Comparison of ENCODE assay signal across 1 cellular context in the genomic region with DNA sequence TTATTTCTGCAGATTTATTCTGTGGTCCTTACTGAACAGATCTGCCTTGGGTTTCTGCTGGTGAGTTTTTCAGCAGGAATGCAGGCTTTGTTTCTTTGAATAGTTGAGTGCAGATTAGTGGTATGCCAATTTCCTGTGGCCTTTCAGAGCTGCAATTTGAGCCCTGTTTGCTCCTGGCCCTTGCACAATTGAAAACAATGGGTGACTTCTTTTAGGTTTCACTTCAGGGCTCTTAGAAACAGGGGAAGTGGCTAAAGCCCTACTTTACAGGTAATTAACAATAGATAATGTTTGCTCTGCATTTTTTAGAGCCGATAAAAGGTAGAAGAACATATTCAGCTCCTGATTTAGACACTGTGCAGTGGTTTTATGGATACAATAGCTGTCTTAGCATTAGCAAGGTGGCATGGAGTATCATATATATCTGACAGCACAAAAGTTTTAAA.
A peak's percentile ranks its signal among the peaks of the same experiment; 100 is the strongest.
TF ChIP-seq lines count a peak whose summit lies in the region.

No MANE protein-coding gene starts in this region.

TF ChIP-seq in GM12878, 131 proteins besides CTCF, POLR2A, EP300 and RAD21 (continued from another document):
- no peak for TF ChIP-seq IRF3 (IDR thresholded peaks at IDR 0.05)
- no peak for TF ChIP-seq JUND (IDR thresholded peaks at IDR 0.05; ENCODE audit: low read depth, low read length)
- peak; percentile 62 to 70; a peak in 3 of 4 replicates for TF ChIP-seq IKZF2 (IDR thresholded peaks at IDR 0.05)
- TF ChIP-seq EED (IDR thresholded peaks at IDR 0.05; ENCODE audit: low read depth) = no peak
- TF ChIP-seq CEBPZ (IDR thresholded peaks at IDR 0.05; ENCODE audit: low read depth, low read length) = no peak
- no peak for TF ChIP-seq NFIC (IDR thresholded peaks at IDR 0.05; ENCODE audit: low read depth, low read length)
- TF ChIP-seq, protein P1, sequence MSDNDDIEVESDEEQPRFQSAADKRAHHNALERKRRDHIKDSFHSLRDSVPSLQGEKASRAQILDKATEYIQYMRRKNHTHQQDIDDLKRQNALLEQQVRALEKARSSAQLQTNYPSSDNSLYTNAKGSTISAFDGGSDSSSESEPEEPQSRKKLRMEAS (IDR thresholded peaks at IDR 0.05; ENCODE audit: low read depth, low read length) = no peak
- no peak for TF ChIP-seq RELB (IDR thresholded peaks at IDR 0.05; ENCODE audit: low read depth)
- no peak for TF ChIP-seq ZBTB11 (CRISPR knock-in tag; IDR thresholded peaks at IDR 0.05)
- no peak for TF ChIP-seq ZNF207 (IDR thresholded peaks at IDR 0.05; ENCODE audit: borderline replicate concordance)
- no peak for TF ChIP-seq ATF3 (IDR thresholded peaks at IDR 0.05; ENCODE audit: borderline replicate concordance, extremely low read depth, low read depth, low read length)
- TF ChIP-seq WRNIP1 (IDR thresholded peaks at IDR 0.05; ENCODE audit: borderline replicate concordance, low read depth, low read length) = no peak
- TF ChIP-seq IKZF1 (conservative IDR thresholded peaks at IDR 0.05) = peak; percentile 44
- TF ChIP-seq SPI1 (IDR thresholded peaks at IDR 0.05; ENCODE audit: borderline replicate concordance, insufficient read depth, low read depth, low read length) = peak; percentile 54; the same call in 1 of the 2 replicates
- no peak for TF ChIP-seq EGR1 (IDR thresholded peaks at IDR 0.05; ENCODE audit: borderline replicate concordance in 1 of 2, low read depth in 2 of 2, low read length in 2 of 2)
- TF ChIP-seq LARP7 (IDR thresholded peaks at IDR 0.05) = no peak
- no peak for TF ChIP-seq ZZZ3 (IDR thresholded peaks at IDR 0.05; ENCODE audit: control insufficient read depth, insufficient read length, low read depth)
- TF ChIP-seq JUNB (IDR thresholded peaks at IDR 0.05) = no peak
- TF ChIP-seq NBN (IDR thresholded peaks at IDR 0.05) = no peak
- peak; percentile 16 for TF ChIP-seq MEF2B (IDR thresholded peaks at IDR 0.05; ENCODE audit: partially characterized antibody, poor library complexity, severe bottlenecking)
- no peak for TF ChIP-seq SUPT20H (IDR thresholded peaks at IDR 0.05; ENCODE audit: borderline replicate concordance, control insufficient read depth, low read depth, low read length)
- no peak for TF ChIP-seq CBX3 (IDR thresholded peaks at IDR 0.05; ENCODE audit: borderline replicate concordance, low read depth)
- no peak for TF ChIP-seq TCF12 (IDR thresholded peaks at IDR 0.05; ENCODE audit: low read depth, low read length)
- TF ChIP-seq BRCA1 (IDR thresholded peaks at IDR 0.05; ENCODE audit: low read depth, low read length) = no peak
- no peak for TF ChIP-seq HDAC2 (IDR thresholded peaks at IDR 0.05)
- TF ChIP-seq MTA2 (IDR thresholded peaks at IDR 0.05; ENCODE audit: low read depth) = peak; percentile 80
- TF ChIP-seq E2F8 (IDR thresholded peaks at IDR 0.05; ENCODE audit: low read depth, partially characterized antibody) = no peak
- no peak for TF ChIP-seq STAT1 (conservative IDR thresholded peaks at IDR 0.05)
- no peak for TF ChIP-seq CREB1 (IDR thresholded peaks at IDR 0.05; ENCODE audit: low read depth)
- no peak for TF ChIP-seq RB1 (IDR thresholded peaks at IDR 0.05; ENCODE audit: borderline replicate concordance)
- no peak for TF ChIP-seq TBL1XR1 (IDR thresholded peaks at IDR 0.05; ENCODE audit: low read depth, low read length)
- no peak for TF ChIP-seq MXI1 (IDR thresholded peaks at IDR 0.05; ENCODE audit: low read depth, low read length)
- no peak for TF ChIP-seq CEBPB (IDR thresholded peaks at IDR 0.05; ENCODE audit: borderline replicate concordance in 1 of 2, low read depth in 2 of 2, low read length in 2 of 2)
- no peak for TF ChIP-seq PAX5 (IDR thresholded peaks at IDR 0.05; ENCODE audit: borderline replicate concordance, low read depth, low read length)
- TF ChIP-seq DPF2 (IDR thresholded peaks at IDR 0.05) = peak; percentile 58; the same call in 1 of the 2 replicates
- TF ChIP-seq, protein P2, sequence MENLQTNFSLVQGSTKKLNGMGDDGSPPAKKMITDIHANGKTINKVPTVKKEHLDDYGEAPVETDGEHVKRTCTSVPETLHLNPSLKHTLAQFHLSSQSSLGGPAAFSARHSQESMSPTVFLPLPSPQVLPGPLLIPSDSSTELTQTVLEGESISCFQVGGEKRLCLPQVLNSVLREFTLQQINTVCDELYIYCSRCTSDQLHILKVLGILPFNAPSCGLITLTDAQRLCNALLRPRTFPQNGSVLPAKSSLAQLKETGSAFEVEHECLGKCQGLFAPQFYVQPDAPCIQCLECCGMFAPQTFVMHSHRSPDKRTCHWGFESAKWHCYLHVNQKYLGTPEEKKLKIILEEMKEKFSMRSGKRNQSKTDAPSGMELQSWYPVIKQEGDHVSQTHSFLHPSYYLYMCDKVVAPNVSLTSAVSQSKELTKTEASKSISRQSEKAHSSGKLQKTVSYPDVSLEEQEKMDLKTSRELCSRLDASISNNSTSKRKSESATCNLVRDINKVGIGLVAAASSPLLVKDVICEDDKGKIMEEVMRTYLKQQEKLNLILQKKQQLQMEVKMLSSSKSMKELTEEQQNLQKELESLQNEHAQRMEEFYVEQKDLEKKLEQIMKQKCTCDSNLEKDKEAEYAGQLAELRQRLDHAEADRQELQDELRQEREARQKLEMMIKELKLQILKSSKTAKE (IDR thresholded peaks at IDR 0.05; ENCODE audit: low read depth, poor library complexity, severe bottlenecking) = no peak
- no peak for TF ChIP-seq MTA3 (IDR thresholded peaks at IDR 0.05; ENCODE audit: borderline replicate concordance, low read length)
- no peak for TF ChIP-seq ZNF24 (IDR thresholded peaks at IDR 0.05)
